ENCODE assay signal across 23 cellular contexts in genomic region chr10:100615911-100616310, GRCh38.
"Had no signal": no experiment of that assay in that cellular context is flagged by ENCODE, and none has a peak within 500 bp of the region (broad histone marks: within the 10 kb centered on the region; RNA-seq: fewer than 3 reads in every experiment).

No MANE protein-coding gene starts in this region.

- ATAC-seq: effector memory CD8-positive, alpha-beta T cell; esophagus mucosa; gastrocnemius medialis; heart right ventricle; left cardiac atrium; left lobe of liver had no signal

- H3K4me3 Mint-ChIP-seq: dendritic cell treated with granulocyte-macrophage colony-stimulating factor and Interleukin-4, amounts not matched to agents 40 ng/mL and 50 ng/mL, for 4 days; effector memory CD8-positive, alpha-beta T cell; endodermal cell; memory B cell had no signal

- H3K4me1 Mint-ChIP-seq: memory B cell had no signal

- H3K27ac Mint-ChIP-seq: dendritic cell treated with granulocyte-macrophage colony-stimulating factor and Interleukin-4, amounts not matched to agents 40 ng/mL and 50 ng/mL, for 4 days; effector memory CD8-positive, alpha-beta T cell; endodermal cell; memory B cell had no signal

- H3K9me3 Mint-ChIP-seq: dendritic cell treated with granulocyte-macrophage colony-stimulating factor and Interleukin-4, amounts not matched to agents 40 ng/mL and 50 ng/mL, for 4 days; effector memory CD8-positive, alpha-beta T cell; endodermal cell; memory B cell had no signal

- DNase-seq: colonic mucosa; cortex of kidney; effector CD8-positive, alpha-beta T cell; effector memory CD8-positive, alpha-beta T cell; endodermal cell; erythroblast; esophagus squamous epithelium; foreskin fibroblast; foreskin melanocyte; gastrocnemius medialis; glutamatergic neuron; head of caudate nucleus; heart right ventricle; hippocampal formation; left cardiac atrium; left ventricle myocardium inferior; mammary epithelial cell; mesendoderm; midbrain had no signal
